13 cellular contexts compared by ENCODE assay signal in the genomic region with DNA sequence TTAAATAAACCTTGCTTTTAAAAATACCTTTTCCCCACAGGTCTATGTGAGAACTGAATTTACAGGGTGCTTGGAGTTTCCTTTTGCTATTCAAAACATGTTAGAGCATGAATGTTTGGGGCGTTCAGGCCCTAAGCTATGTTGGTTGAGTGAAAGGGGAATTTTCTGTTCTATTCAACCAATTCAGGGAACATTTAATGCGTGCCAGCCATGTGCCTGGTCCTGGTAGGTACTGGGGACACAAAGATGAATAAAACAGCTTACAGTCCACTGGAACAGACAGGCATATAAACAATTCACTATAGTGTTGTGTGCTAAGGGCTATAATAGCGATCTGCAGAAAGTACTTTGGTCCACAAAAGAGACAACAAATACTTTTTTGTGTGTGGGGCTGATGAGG.
"Had no signal": no experiment of that assay in that cellular context is flagged by ENCODE, and none has a peak within 500 bp of the region (broad histone marks: within the 10 kb centered on the region; RNA-seq: fewer than 3 reads in every experiment).

No MANE protein-coding gene starts in this region.

- DNase-seq: activated CD4-positive, alpha-beta memory T cell treated with anti-CD3 and anti-CD28 coated beads for 36 hours; activated CD4-positive, alpha-beta T cell treated with anti-CD3 and anti-CD28 coated beads for 36 hours; activated T-cell treated with anti-CD3 and anti-CD28 coated beads for 4 hours; endodermal cell; mucosa of descending colon; naive thymus-derived CD4-positive, alpha-beta T cell; ovary; stimulated activated CD4-positive, alpha-beta T cell treated with anti-CD3 and anti-CD28 coated beads, Interleukin-4, amount 100 ng/mL, for 4 hours had no signal

- H3K9me3 ChIP-seq: esophagus muscularis mucosa, ovary had no signal

- H3K36me3 ChIP-seq: esophagus muscularis mucosa, ovary, tibial nerve had no signal

- H3K27ac ChIP-seq: esophagus muscularis mucosa, hepatocyte, neural progenitor cell, ovary, SK-N-MC, tibial nerve had no signal

- H3K4me1 ChIP-seq: neural progenitor cell had no signal

- H3K27me3 ChIP-seq: esophagus muscularis mucosa, hepatocyte, neural progenitor cell, ovary, tibial nerve had no signal

- H3K4me3 ChIP-seq: esophagus muscularis mucosa, hepatocyte, mucosa of descending colon, neural progenitor cell, ovary, SK-N-MC, tibial nerve had no signal
